In genomic region chr16:2085669-2086068, GRCh38 we compare ENCODE assay signal across 20 cellular contexts. TPM values are rescaled to one million over a fixed set of nuclear protein-coding genes. Genes with fewer than 3 reads are reported as not detected.
DNase-seq lines count a peak whose midpoint lies in the region; TF ChIP-seq lines count a peak whose summit lies in the region.
"Had no signal": no experiment of that assay in that cellular context is flagged by ENCODE, and none has a peak within 500 bp of the region (broad histone marks: within the 10 kb centered on the region; RNA-seq: fewer than 3 reads in every experiment).

No MANE protein-coding gene starts in this region.

- no peaks in the 10 kb centered on the region for H3K27me3 ChIP-seq in BLaER1
- H3K27me3 ChIP-seq in right atrium auricular region: no peaks in the 10 kb centered on the region
- H3K27me3 ChIP-seq: esophagus squamous epithelium, SJCRH30, testis had no signal

- peak overlapping the region; percentile 98 for H3K4me2 ChIP-seq in BLaER1

- H3K4me1 ChIP-seq in BLaER1 (peaks cover 88% of the 10 kb centered on the region), HEK293 (ENCODE audit: control insufficient read depth, insufficient read depth, low read length) (no peaks in the 10 kb centered on the region), right atrium auricular region (peaks cover 0 to 21% of the 10 kb centered on the region in 2 donors)
- H3K4me1 ChIP-seq: SJCRH30 had no signal

- peak overlapping the region; percentile 84 for H3K27ac ChIP-seq in BLaER1
- no peak overlapping the region for H3K27ac ChIP-seq in HEK293 (ENCODE audit: extremely low read depth, low read depth, low read length)
- H3K27ac ChIP-seq in right atrium auricular region: no peak overlapping the region
- H3K27ac ChIP-seq: HL-60, SJCRH30, testis had no signal

- H4K20me1 ChIP-seq in BLaER1: peaks cover 60% of the 10 kb centered on the region

- no peak for TF ChIP-seq CTCF in HEK293 (tag by site-specific recombination; IDR thresholded peaks at IDR 0.05)
- TF ChIP-seq CTCF in cardiac fibroblast (IDR thresholded peaks at IDR 0.05; ENCODE audit: low read depth, low read length): no peak
- no peak for TF ChIP-seq CTCF in right atrium auricular region (IDR thresholded peaks at IDR 0.05)

- peak overlapping the region; percentile 46; the same call in 1 of the 2 replicates for H3K4me3 ChIP-seq in BLaER1
- H3K4me3 ChIP-seq in HEK293 (ENCODE audit: low read depth, low read length): no peak overlapping the region
- H3K4me3 ChIP-seq in cardiac fibroblast (replicated peaks in 1 of 2; ENCODE audit: low read depth in 2 of 2, low read length in 2 of 2): no peak overlapping the region
- no peak overlapping the region for H3K4me3 ChIP-seq in right atrium auricular region
- H3K4me3 ChIP-seq: esophagus squamous epithelium, SJCRH30, testis had no signal

- CTCF ChIA-PET in HEK293 (lab: Yijun Ruan, JAX): interaction anchor here (0.8 to 2.3 kb wide), 2 partner anchors 21 to 55 kb away, joined by 5 to 9 read pairs; no protein-coding TSS in a partner anchor

- H3K9ac ChIP-seq in BLaER1: peak overlapping the region; percentile 65

- no peaks in the 10 kb centered on the region for H3K9me3 ChIP-seq in BLaER1
- no peaks in the 10 kb centered on the region for H3K9me3 ChIP-seq in HEK293 (ENCODE audit: control insufficient read depth, insufficient read depth, low read depth, low read length)
- no peaks in the 10 kb centered on the region for H3K9me3 ChIP-seq in right atrium auricular region
- H3K9me3 ChIP-seq: esophagus squamous epithelium, SJCRH30, testis had no signal

- peaks cover 80% of the 10 kb centered on the region for H3K36me3 ChIP-seq in BLaER1
- H3K36me3 ChIP-seq in HEK293 (ENCODE audit: control insufficient read depth in 2 of 2, insufficient read depth in 1 of 2, low read length in 2 of 2): peaks cover 0 to 99% of the 10 kb centered on the region in 2 experiments; a peak in 1 of 3 replicates
- peaks cover 44% of the 10 kb centered on the region for H3K36me3 ChIP-seq in right atrium auricular region

- DNase-seq in cardiac fibroblast (ENCODE audit: low read depth in 2 of 2): peak; percentile 23 to 40
- DNase-seq in retina: peak; percentile 3
- DNase-seq in activated T-cell treated with anti-CD3 and anti-CD28 coated beads, Interleukin-2, amount 50 U/mL, for 1 hour: no peak
- no peak for DNase-seq in right atrium auricular region (ENCODE audit: low spot score)
- no peak for DNase-seq in HPDE6-E6E7 (ENCODE audit: extremely low spot score)
- DNase-seq: activated CD4-positive, alpha-beta T cell treated with anti-CD3 and anti-CD28 coated beads, Interleukin-2, amount 50 U/mL, for 48 hours; activated naive CD4-positive, alpha-beta T cell; DMS153; effector memory CD4-positive, alpha-beta T cell; esophagus squamous epithelium; H7; immature natural killer cell; NCI-H1048; NCI-H2081; NCI-H526 treated with DMSO at 0.1 percent for 48 hours; SJCRH30; testis had no signal

- POLR2A ChIA-PET in HEK293 (lab: Yijun Ruan, JAX): interaction anchor here (0.6 to 1.6 kb wide), 3 partner anchors 29 to 70 kb away, joined by 3 read pairs; partner anchors contain the start of gene TRAF7

TF ChIP-seq in HEK293, 187 proteins besides CTCF, POLR2A, EP300 and RAD21 (continues in another document):
- TF ChIP-seq KLF1 (tag by site-specific recombination; IDR thresholded peaks at IDR 0.05) (peak; percentile 69), ZSCAN5A (tag by site-specific recombination; IDR thresholded peaks at IDR 0.05) (no peak), ZNF133 (tag by site-specific recombination; IDR thresholded peaks at IDR 0.05) (no peak), PATZ1 (tag by site-specific recombination; IDR thresholded peaks at IDR 0.05) (no peak), ZBTB10 (tag by site-specific recombination; IDR thresholded peaks at IDR 0.05) (no peak), ZSCAN18 (tag by site-specific recombination; IDR thresholded peaks at IDR 0.05) (no peak), ZNF221 (tag by site-specific recombination; IDR thresholded peaks at IDR 0.05; ENCODE audit: borderline replicate concordance) (no peak), SP2 (tag by site-specific recombination; IDR thresholded peaks at IDR 0.05) (0 out of 2 replicates have a peak, but pooled peaks have one; percentile 14), ZNF18 (tag by site-specific recombination; IDR thresholded peaks at IDR 0.05) (no peak), SALL2 (tag by site-specific recombination; IDR thresholded peaks at IDR 0.05; ENCODE audit: borderline replicate concordance) (no peak), SCRT2 (tag by site-specific recombination; IDR thresholded peaks at IDR 0.05) (no peak), ZNF155 (tag by site-specific recombination; IDR thresholded peaks at IDR 0.05) (no peak), ZNF37A (tag by site-specific recombination; IDR thresholded peaks at IDR 0.05) (no peak), ZIC2 (tag by site-specific recombination; IDR thresholded peaks at IDR 0.05) (peak; percentile 54), WT1 (tag by site-specific recombination; IDR thresholded peaks at IDR 0.05) (no peak)

RNA-seq across cellular contexts. Expression of gene TSC2, which starts 37.9 kb away (rescaled TPM):
- total RNA-seq in right atrium auricular region: 10 to 100 TPM; 42.4 to 43.2 TPM

RNA-seq across cellular contexts. Expression of gene NTHL1, which starts 38.0 kb away (rescaled TPM):
- total RNA-seq in right atrium auricular region: 10 to 100 TPM; 10.3 to 17.7 TPM

RNA-seq across cellular contexts. Expression of gene PKD1, which starts 50.0 kb away (rescaled TPM):
- 100 to 1,000 TPM; 218 to 276 TPM for total RNA-seq in right atrium auricular region

RNA-seq across cellular contexts. Expression of gene NHERF2, which starts 59.0 kb away (rescaled TPM):
- 100 to 1,000 TPM; 187 to 213 TPM for total RNA-seq in right atrium auricular region

Comparison
In these comparisons a context has a peak if more than half of its experiments do, and no peak if none do; other contexts are left out.
1. DNase-seq: peak in cardiac fibroblast (2 of 2) and retina (single experiment); none in activated T-cell treated with anti-CD3 and anti-CD28 coated beads, Interleukin-2, amount 50 U/mL, for 1 hour (single experiment), right atrium auricular region (single experiment) and HPDE6-E6E7 (single experiment).